ENCODE assay signal across 10 cellular contexts in the genomic region with DNA sequence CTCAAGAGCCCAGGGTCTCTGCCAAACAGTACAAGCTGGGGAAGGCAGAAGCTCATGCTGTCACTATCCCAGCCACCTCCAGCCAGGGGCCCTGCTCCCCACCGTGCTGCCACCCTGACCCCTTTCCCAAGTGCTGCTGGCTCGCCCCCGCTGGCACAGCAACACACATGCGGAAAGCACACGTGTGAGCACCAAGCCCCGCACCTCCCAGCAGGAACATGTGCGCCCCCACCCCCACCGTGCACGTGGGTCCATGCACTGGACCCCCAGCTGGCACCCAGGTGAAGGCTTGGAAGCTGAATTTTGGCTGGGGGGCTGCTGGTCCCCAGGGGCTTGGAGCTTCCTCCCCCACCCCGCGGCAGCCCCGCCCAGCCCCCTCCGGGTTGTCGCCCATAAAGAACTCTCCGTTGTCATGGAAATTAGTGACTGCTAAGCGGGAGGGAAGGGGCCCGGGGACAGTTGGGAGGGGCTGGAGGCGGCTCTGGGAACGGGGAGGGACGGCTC. TPM values are rescaled to one million over a fixed set of nuclear protein-coding genes. Genes with fewer than 3 reads are reported as not detected.
DNase-seq lines count a peak whose midpoint lies in the region; ATAC-seq and TF ChIP-seq lines count a peak whose summit lies in the region.
"Had no signal": no experiment of that assay in that cellular context is flagged by ENCODE, and none has a peak within 500 bp of the region (broad histone marks: within the 10 kb centered on the region; RNA-seq: fewer than 3 reads in every experiment).

No MANE protein-coding gene starts in this region.

- no peak overlapping the region for H3K27ac ChIP-seq in ectodermal cell (ENCODE audit: insufficient read depth, low read depth, low read length, poor library complexity, severe bottlenecking)

- no peaks in the 10 kb centered on the region for H3K36me3 ChIP-seq in ectodermal cell (ENCODE audit: control insufficient read depth, insufficient read depth, low read length)

- no peak for ATAC-seq in HG02885 (IDR thresholded peaks at IDR 0.05; ENCODE audit: poor library complexity, unreplicated experiment)
- no peak for ATAC-seq in GM18505 (IDR thresholded peaks at IDR 0.05; ENCODE audit: unreplicated experiment)

- DNase-seq in NCI-H82 (lab: John Stamatoyannopoulos, UW) (peak; percentile 59), NCI-H82 treated with DMSO at 0.1 percent for 48 hours (lab: John Stamatoyannopoulos, UW; ENCODE audit: unreplicated experiment) (no peak), NCI-H146 (lab: John Stamatoyannopoulos, UW) (peak; percentile 57), retinal pigment epithelial cell (ENCODE audit: low read depth) (no peak), NCI-H345 treated with DMSO at 0.1 percent for 48 hours (lab: John Stamatoyannopoulos, UW; ENCODE audit: unreplicated experiment) (no peak)
- DNase-seq: NCI-H2107 had no signal

- H3K9me3 ChIP-seq in ectodermal cell (ENCODE audit: control insufficient read depth, low read length), result no peaks in the 10 kb centered on the region

- WGBS in ectodermal cell, 2 experiments, result 0 to 1% methylated on average over 20 of the region's 20 CpGs

- peak overlapping the region; percentile 54 for H3K4me3 ChIP-seq in ectodermal cell (ENCODE audit: insufficient read depth, low read depth, low read length)
- H3K4me3 ChIP-seq in retinal pigment epithelial cell (ENCODE audit: low read length), result peak overlapping the region; percentile 12

- peaks cover 44% of the 10 kb centered on the region for H3K4me1 ChIP-seq in ectodermal cell (ENCODE audit: control insufficient read depth, insufficient read depth, low read length)

- H3K27me3 ChIP-seq in ectodermal cell (ENCODE audit: control insufficient read depth, insufficient read depth, low read length, poor library complexity, severe bottlenecking), result peaks cover 16% of the 10 kb centered on the region

- TF ChIP-seq POLR2A in GM18505 (IDR thresholded peaks at IDR 0.05; ENCODE audit: borderline replicate concordance, extremely low read depth, insufficient read depth, insufficient read length), result no peak

- no peak for TF ChIP-seq CTCF in retinal pigment epithelial cell (conservative IDR thresholded peaks at IDR 0.05; ENCODE audit: low read depth, low read length)

RNA-seq across cellular contexts. Expression of a gene that starts 0.7 kb away (rescaled TPM):
- 24.3 TPM for polyA plus RNA-seq in ectodermal cell (2013, experiment 1 of 4)
- polyA plus RNA-seq in ectodermal cell (2013, experiment 2 of 4), result 22.4 TPM
- 24.6 TPM for polyA plus RNA-seq in ectodermal cell (2013, experiment 3 of 4)
- polyA plus RNA-seq in ectodermal cell (2013, experiment 4 of 4), result 24.0 TPM
- polyA plus RNA-seq: liver had no signal

RNA-seq across cellular contexts. Expression of a gene that starts 12.6 kb away (rescaled TPM):
- 30.4 TPM for polyA plus RNA-seq in ectodermal cell (2013, experiment 1 of 4)
- polyA plus RNA-seq in ectodermal cell (2013, experiment 2 of 4), result 28.8 TPM
- 25.4 TPM for polyA plus RNA-seq in ectodermal cell (2013, experiment 3 of 4)
- 26.5 TPM for polyA plus RNA-seq in ectodermal cell (2013, experiment 4 of 4)

RNA-seq across cellular contexts. Expression of a gene that starts 34.7 kb away (rescaled TPM):
- polyA plus RNA-seq in ectodermal cell (2013, experiment 1 of 4), result 1.1 TPM
- polyA plus RNA-seq in ectodermal cell (2013, experiment 2 of 4), result 1.5 TPM
- 0.91 TPM for polyA plus RNA-seq in ectodermal cell (2013, experiment 3 of 4)
- polyA plus RNA-seq in ectodermal cell (2013, experiment 4 of 4), result 2.9 TPM

RNA-seq across cellular contexts. Expression of a gene that starts 55.2 kb away (rescaled TPM):
- polyA plus RNA-seq in ectodermal cell (2013, experiment 1 of 4), result 4.9 TPM
- 2.9 TPM for polyA plus RNA-seq in ectodermal cell (2013, experiment 2 of 4)
- polyA plus RNA-seq in ectodermal cell (2013, experiment 3 of 4), result 2.7 TPM
- polyA plus RNA-seq in ectodermal cell (2013, experiment 4 of 4), result 2.7 TPM

Comparison
In these comparisons a context has a peak if more than half of its experiments do, and no peak if none do; other contexts are left out.
1. DNase-seq: peak in NCI-H82 (single experiment) and NCI-H146 (single experiment); none in NCI-H82 treated with DMSO at 0.1 percent for 48 hours (single experiment), retinal pigment epithelial cell (single experiment) and NCI-H345 treated with DMSO at 0.1 percent for 48 hours (single experiment).